In the genomic region with DNA sequence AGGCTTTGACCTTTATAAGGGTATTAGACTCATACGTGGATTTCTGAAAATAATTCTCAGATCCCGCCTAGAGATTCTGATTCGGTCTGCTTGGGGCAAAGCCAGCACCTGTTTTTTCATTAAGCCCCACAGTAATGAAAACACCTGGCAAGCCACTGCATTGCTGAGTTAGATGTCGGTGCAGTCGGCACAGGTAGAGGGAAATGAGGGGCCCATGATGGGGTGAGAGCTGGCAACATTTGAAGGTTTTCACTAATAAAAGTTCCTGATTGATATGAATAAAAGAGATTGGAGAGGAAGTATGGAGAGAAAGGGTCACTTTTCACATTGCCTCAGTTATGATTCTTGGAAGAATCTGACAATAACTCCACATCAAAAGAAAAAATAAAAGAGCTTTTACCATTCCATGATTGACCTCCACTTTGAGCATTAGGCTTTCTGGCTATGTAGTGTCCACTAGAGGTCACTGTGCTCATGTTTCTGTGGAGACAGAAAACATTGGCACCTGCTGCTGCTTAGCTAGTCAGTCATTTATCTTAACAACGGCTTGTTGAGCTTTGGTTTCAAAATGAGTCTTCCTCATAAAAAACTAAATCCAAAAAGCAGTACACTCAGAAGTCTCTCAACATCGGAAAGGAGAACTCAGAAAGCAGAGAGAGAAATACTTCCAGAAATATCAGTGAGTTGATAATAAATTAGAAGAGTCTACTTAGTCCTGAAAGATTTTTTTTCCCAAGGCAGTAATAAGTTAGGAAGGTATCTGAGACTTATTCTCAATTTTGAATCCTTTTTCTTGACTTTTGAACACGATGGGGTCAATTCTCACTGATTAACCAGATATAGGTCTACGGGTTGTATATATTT, we compare ENCODE assay signal across 8 cellular contexts. TPM values are rescaled to one million over a fixed set of nuclear protein-coding genes. Genes with fewer than 3 reads are reported as not detected.
DNase-seq lines count a peak whose midpoint lies in the region; ATAC-seq and TF ChIP-seq lines count a peak whose summit lies in the region.

No MANE protein-coding gene starts in this region.

- H3K4me3 Mint-ChIP-seq in activated CD4-positive, alpha-beta T cell treated with anti-CD3 and anti-CD28 coated beads, Interleukin-2, amount 10 ng/mL, durations not matched to agents 24 days and 14 days, result no peak overlapping the region

- H3K27me3 Mint-ChIP-seq in activated CD4-positive, alpha-beta T cell treated with anti-CD3 and anti-CD28 coated beads, Interleukin-2, amount 10 ng/mL, durations not matched to agents 24 days and 14 days, result peaks cover 28% of the 10 kb centered on the region

- H3K36me3 Mint-ChIP-seq in activated CD4-positive, alpha-beta T cell treated with anti-CD3 and anti-CD28 coated beads, Interleukin-2, amount 10 ng/mL, durations not matched to agents 24 days and 14 days (ENCODE audit: low read depth), result no peaks in the 10 kb centered on the region

- H3K27ac Mint-ChIP-seq in activated CD4-positive, alpha-beta T cell treated with anti-CD3 and anti-CD28 coated beads, Interleukin-2, amount 10 ng/mL, durations not matched to agents 24 days and 14 days, result no peak overlapping the region

- H3K9me3 Mint-ChIP-seq in activated CD4-positive, alpha-beta T cell treated with anti-CD3 and anti-CD28 coated beads, Interleukin-2, amount 10 ng/mL, durations not matched to agents 24 days and 14 days, result no peaks in the 10 kb centered on the region

- no peak overlapping the region for H3K4me3 ChIP-seq in fibroblast of villous mesenchyme (ENCODE audit: low read depth, low read length)

- H3K4me1 Mint-ChIP-seq in activated CD4-positive, alpha-beta T cell treated with anti-CD3 and anti-CD28 coated beads, Interleukin-2, amount 10 ng/mL, durations not matched to agents 24 days and 14 days, result peaks cover 5% of the 10 kb centered on the region

- ATAC-seq in GM19397 (IDR thresholded peaks at IDR 0.05; ENCODE audit: unreplicated experiment) (peak; percentile 99), HG03280 (IDR thresholded peaks at IDR 0.05; ENCODE audit: unreplicated experiment) (peak; percentile 94)

- TF ChIP-seq CTCF in fibroblast of villous mesenchyme (IDR thresholded peaks at IDR 0.05; ENCODE audit: insufficient read depth, low read depth, low read length), result peak; percentile 87

- DNase-seq in EH (ENCODE audit: low read depth) (peak; percentile 67), NCI-H2196 (lab: John Stamatoyannopoulos, UW; ENCODE audit: unreplicated experiment) (peak; percentile 89), fibroblast of villous mesenchyme (ENCODE audit: low read depth) (peak; percentile 66), occipital lobe (lab: John Stamatoyannopoulos, UW) (peak; percentile 2)
- DNase-seq in activated CD4-positive, alpha-beta T cell treated with anti-CD3 and anti-CD28 coated beads, Interleukin-2, amount 10 ng/mL, durations not matched to agents 24 days and 14 days, result peak; percentile 81
- no peak for DNase-seq in activated effector memory CD4-positive, alpha-beta T cell treated with Interleukin-2 at 50 U/mL for 16 hours

- intact Hi-C loops in activated CD4-positive, alpha-beta T cell treated with anti-CD3 and anti-CD28 coated beads, Interleukin-2, amount 10 ng/mL, durations not matched to agents 24 days and 14 days (cut with micrococcal nuclease), result loop anchor here (5.0 kb wide), 1 partner anchor 238 kb away; no protein-coding TSS in a partner anchor

RNA-seq across cellular contexts. Expression of a gene that starts 53.3 kb away (rescaled TPM):
- 0.21 and 0.23 TPM in 2 replicates for total RNA-seq in activated CD4-positive, alpha-beta T cell treated with anti-CD3 and anti-CD28 coated beads, Interleukin-2, amount 10 ng/mL, durations not matched to agents 24 days and 14 days
- total RNA-seq in fibroblast of villous mesenchyme (under 0.01 TPM in 1 of 2 replicates, not detected in the other), occipital lobe (0.16 TPM)
